8 cellular contexts compared by ENCODE assay signal in the genomic region with DNA sequence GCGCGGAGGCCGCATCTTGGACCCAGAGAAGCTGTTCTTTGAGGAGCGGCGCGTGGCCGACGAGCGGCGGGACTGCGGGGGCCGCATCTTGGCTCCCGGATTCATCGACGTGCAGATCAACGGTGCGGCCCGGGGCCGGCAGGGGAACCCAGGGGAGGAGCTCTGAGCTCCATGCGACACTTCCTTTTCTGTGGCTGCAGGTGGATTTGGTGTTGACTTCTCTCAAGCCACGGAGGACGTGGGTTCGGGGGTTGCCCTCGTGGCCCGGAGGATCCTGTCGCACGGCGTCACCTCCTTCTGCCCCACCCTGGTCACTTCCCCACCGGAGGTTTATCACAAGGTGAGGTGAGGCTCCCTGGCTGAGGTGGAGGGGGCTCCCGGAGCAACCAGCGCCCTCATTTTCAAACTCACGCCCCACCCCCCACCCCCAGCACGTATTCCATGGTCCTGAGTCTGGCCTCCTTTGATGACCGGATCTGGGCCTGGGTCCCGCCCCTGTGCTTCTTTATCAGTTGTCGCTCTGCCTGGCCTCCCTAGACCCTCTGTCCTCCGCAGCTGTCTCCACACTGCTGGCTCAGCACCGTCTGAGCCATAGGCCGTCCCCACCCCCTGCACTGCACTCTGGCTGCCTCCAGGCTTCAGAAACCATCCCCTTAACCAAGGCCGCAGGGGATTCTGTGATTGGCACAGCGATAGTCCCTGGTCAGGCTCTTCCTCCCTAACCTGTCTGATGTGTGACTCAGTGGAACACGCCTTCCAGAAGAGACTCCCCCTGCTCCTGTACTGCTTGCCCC. TPM values are rescaled to one million over a fixed set of nuclear protein-coding genes. Genes with fewer than 3 reads are reported as not detected.
DNase-seq lines count a peak whose midpoint lies in the region; ATAC-seq and TF ChIP-seq lines count a peak whose summit lies in the region.

No MANE protein-coding gene starts in this region.

- TF ChIP-seq POLR2A in tibial nerve (IDR thresholded peaks at IDR 0.05), result no peak

- DNase-seq in CD4-positive, CD25-positive, alpha-beta regulatory T cell, result peak; percentile 67 to 88 (median 83)
- DNase-seq in WTC11 (ENCODE audit: low spot score) (no peak), mesothelial cell of epicardium (ENCODE audit: low spot score in 2 of 2, unreplicated experiment in 2 of 2) (no peak), tibial nerve (ENCODE audit: low spot score in 2 of 2) (no peak), LoVo (ENCODE audit: low spot score) (no peak), NCI-H2171 (lab: John Stamatoyannopoulos, UW) (no peak)
- DNase-seq in effector CD4-positive, alpha-beta T cell, result peak; percentile 58

- POLR2A ChIA-PET in WTC11 (lab: Charles Lee), result interaction anchor here (0.6 to 3.7 kb wide), 6 partner anchors 11 to 366 kb away, joined by 3 to 17 read pairs (median 4); a partner anchor contains a TSS

- H3K4me1 Mint-ChIP-seq in CD4-positive, CD25-positive, alpha-beta regulatory T cell, result peaks cover 20 to 64% (median 32%) of the 10 kb centered on the region in 4 donors
- peaks cover 19% of the 10 kb centered on the region for H3K4me1 Mint-ChIP-seq in WTC11
- H3K4me1 Mint-ChIP-seq in mesothelial cell of epicardium, result peaks cover 27% of the 10 kb centered on the region

- ATAC-seq in CD4-positive, CD25-positive, alpha-beta regulatory T cell (ENCODE audit: low read depth in 2 of 2), result peak; percentile 73 to 81
- ATAC-seq in HG02885 (IDR thresholded peaks at IDR 0.05; ENCODE audit: poor library complexity, unreplicated experiment), result peak; percentile 25
- ATAC-seq in WTC11, result peak; percentile 55

- WGBS in tibial nerve, 2 donors, result 32 to 38% methylated on average over 22 to 34 of the region's 42 CpGs

- H3K4me3 ChIP-seq in CD4-positive, CD25-positive, alpha-beta regulatory T cell (ENCODE audit: low read depth, low read length), result peak overlapping the region; percentile 52
- peak overlapping the region; percentile 40 to 75 (median 59) for H3K4me3 ChIP-seq in tibial nerve

- H3K36me3 Mint-ChIP-seq in CD4-positive, CD25-positive, alpha-beta regulatory T cell, result peaks cover 15% of the 10 kb centered on the region
- H3K36me3 Mint-ChIP-seq in WTC11 (peaks cover 8% of the 10 kb centered on the region), mesothelial cell of epicardium (peaks cover 8% of the 10 kb centered on the region)

- TF ChIP-seq CTCF in WTC11 (IDR thresholded peaks at IDR 0.05), result no peak
- no peak for TF ChIP-seq CTCF in mesothelial cell of epicardium (IDR thresholded peaks at IDR 0.05; ENCODE audit: unreplicated experiment)
- no peak for TF ChIP-seq CTCF in tibial nerve (IDR thresholded peaks at IDR 0.05)

- peaks cover 7% of the 10 kb centered on the region for H3K27me3 Mint-ChIP-seq in CD4-positive, CD25-positive, alpha-beta regulatory T cell
- H3K27me3 Mint-ChIP-seq in WTC11 (ENCODE audit: low read depth) (no peaks in the 10 kb centered on the region), mesothelial cell of epicardium (ENCODE audit: low read depth) (no peaks in the 10 kb centered on the region)

- H3K36me3 ChIP-seq in CD4-positive, CD25-positive, alpha-beta regulatory T cell (ENCODE audit: control insufficient read depth, insufficient read depth, low read length), result peaks cover 29% of the 10 kb centered on the region
- peaks cover 0 to 54% (median 7%) of the 10 kb centered on the region in 3 donors for H3K36me3 ChIP-seq in tibial nerve

- no peak for TF ChIP-seq EP300 in tibial nerve (IDR thresholded peaks at IDR 0.05)

- CTCF ChIA-PET in WTC11 (lab: Charles Lee), result interaction anchor here (0.7 to 2.1 kb wide), 6 partner anchors 10 to 326 kb away, joined by 3 to 13 read pairs (median 5); a partner anchor contains a TSS

- peak overlapping the region; percentile 91 to 96 (median 94) for H3K4me3 Mint-ChIP-seq in CD4-positive, CD25-positive, alpha-beta regulatory T cell
- H3K4me3 Mint-ChIP-seq in WTC11, result peak overlapping the region; percentile 75
- H3K4me3 Mint-ChIP-seq in mesothelial cell of epicardium, result peak overlapping the region; percentile 77

- peak overlapping the region; percentile 85 for H3K27ac ChIP-seq in CD4-positive, CD25-positive, alpha-beta regulatory T cell (ENCODE audit: insufficient read depth, low read length, poor library complexity, severe bottlenecking)
- H3K27ac ChIP-seq in tibial nerve, result peak overlapping the region; percentile 34 to 99 (median 76)

- peaks cover 0 to 7% (median 0%) of the 10 kb centered on the region in 7 donors for H3K9me3 Mint-ChIP-seq in CD4-positive, CD25-positive, alpha-beta regulatory T cell
- H3K9me3 Mint-ChIP-seq in WTC11 (no peaks in the 10 kb centered on the region), mesothelial cell of epicardium (no peaks in the 10 kb centered on the region)

- H3K27me3 ChIP-seq in CD4-positive, CD25-positive, alpha-beta regulatory T cell (ENCODE audit: control insufficient read depth, insufficient read depth, low read length), result no peaks in the 10 kb centered on the region
- no peaks in the 10 kb centered on the region for H3K27me3 ChIP-seq in tibial nerve

- peak overlapping the region; percentile 97 to 98 (median 98) for H3K27ac Mint-ChIP-seq in CD4-positive, CD25-positive, alpha-beta regulatory T cell
- peak overlapping the region; percentile 70 for H3K27ac Mint-ChIP-seq in WTC11
- H3K27ac Mint-ChIP-seq in mesothelial cell of epicardium, result peak overlapping the region; percentile 89

- no peaks in the 10 kb centered on the region for H3K9me3 ChIP-seq in CD4-positive, CD25-positive, alpha-beta regulatory T cell (ENCODE audit: control insufficient read depth in 2 of 2, low read length in 2 of 2)
- no peaks in the 10 kb centered on the region for H3K9me3 ChIP-seq in tibial nerve

- H3K4me1 ChIP-seq in CD4-positive, CD25-positive, alpha-beta regulatory T cell (ENCODE audit: control insufficient read depth, insufficient read depth, low read length, poor library complexity, severe bottlenecking), result peaks cover 46% of the 10 kb centered on the region
- peaks cover 0 to 54% (median 48%) of the 10 kb centered on the region in 4 donors for H3K4me1 ChIP-seq in tibial nerve

TF ChIP-seq in WTC11, 78 proteins besides CTCF, POLR2A, EP300 and RAD21:
- TF ChIP-seq FOXJ3 (CRISPR knock-in tag; IDR thresholded peaks at IDR 0.05; ENCODE audit: borderline replicate concordance), result no peak

RNA-seq across cellular contexts. Expression of a gene that starts 0.8 kb away (rescaled TPM):
- total RNA-seq in CD4-positive, CD25-positive, alpha-beta regulatory T cell, result 239 TPM
- polyA plus RNA-seq in CD4-positive, CD25-positive, alpha-beta regulatory T cell, result 10 to 100 TPM; 18.3 to 19.5 (median 18.7) TPM
- 60.1 to 70.9 TPM (median 60.3 TPM) in 3 replicates for total RNA-seq in WTC11 (2021)
- 46.3 to 47.2 TPM (median 46.4 TPM) in 3 replicates for total RNA-seq in mesothelial cell of epicardium
- total RNA-seq in tibial nerve, result 10 to 100 TPM; 40.4 to 64.5 (median 55.2) TPM

RNA-seq across cellular contexts. Expression of a gene that starts 7.2 kb away (rescaled TPM):
- 188 TPM for total RNA-seq in CD4-positive, CD25-positive, alpha-beta regulatory T cell
- polyA plus RNA-seq in CD4-positive, CD25-positive, alpha-beta regulatory T cell, result 10 to 100 TPM; 62.1 to 83.4 (median 68.6) TPM
- total RNA-seq in WTC11 (2021) (193 to 212 TPM (median 193 TPM) in 3 replicates), mesothelial cell of epicardium (143 to 151 TPM (median 149 TPM) in 3 replicates), tibial nerve (10 to 100 TPM; 48.1 to 73.0 (median 61.1) TPM)

RNA-seq across cellular contexts. Expression of a gene that starts 10.2 kb away (rescaled TPM):
- total RNA-seq in CD4-positive, CD25-positive, alpha-beta regulatory T cell, result 0.27 TPM
- 1 to 10 TPM; 3.0 to 3.8 (median 3.7) TPM for polyA plus RNA-seq in CD4-positive, CD25-positive, alpha-beta regulatory T cell
- total RNA-seq in WTC11 (2021) (0.14 to 0.32 TPM (median 0.15 TPM) in 3 replicates), mesothelial cell of epicardium (0.75 to 1.7 TPM (median 1.1 TPM) in 3 replicates), tibial nerve (not detected)

RNA-seq across cellular contexts. Expression of a gene that starts 16.8 kb away (rescaled TPM):
- total RNA-seq in CD4-positive, CD25-positive, alpha-beta regulatory T cell, result 57.4 TPM
- polyA plus RNA-seq in CD4-positive, CD25-positive, alpha-beta regulatory T cell, result 10 to 100 TPM; 28.0 to 33.7 (median 30.2) TPM
- total RNA-seq in WTC11 (2021) (25.4 to 31.4 TPM (median 29.6 TPM) in 3 replicates), mesothelial cell of epicardium (40.4 to 44.6 TPM (median 42.7 TPM) in 3 replicates), tibial nerve (10 to 100 TPM; 28.6 to 41.7 (median 32.4) TPM)

RNA-seq across cellular contexts. Expression of a gene that starts 46.1 kb away (rescaled TPM):
- total RNA-seq in CD4-positive, CD25-positive, alpha-beta regulatory T cell, result 5.8 TPM
- 1 to 10 TPM in 3 of 4 donors, under 1 TPM in 1; 0.84 to 1.6 (median 1.2) TPM for polyA plus RNA-seq in CD4-positive, CD25-positive, alpha-beta regulatory T cell
- 17.3 to 21.0 TPM (median 17.8 TPM) in 3 replicates for total RNA-seq in WTC11 (2021)
- 24.2 to 25.0 TPM (median 24.7 TPM) in 3 replicates for total RNA-seq in mesothelial cell of epicardium
- 10 to 100 TPM; 12.0 to 18.3 (median 16.3) TPM for total RNA-seq in tibial nerve

Comparison
In these comparisons a context has a peak if more than half of its experiments do, and no peak if none do; other contexts are left out.
1. ATAC-seq: peak in every context shown above with its lines; median percentile 77 in CD4-positive, CD25-positive, alpha-beta regulatory T cell; 55 in WTC11; 25 in HG02885.
2. DNase-seq: peak in CD4-positive, CD25-positive, alpha-beta regulatory T cell (3 of 3) and effector CD4-positive, alpha-beta T cell (single experiment); none in WTC11 (single experiment), mesothelial cell of epicardium (0 of 2), tibial nerve (0 of 2), LoVo (single experiment) and NCI-H2171 (single experiment).
3. Peak in every context shown above with its lines, with median percentiles within 50 percentile points of each other: H3K27ac Mint-ChIP-seq and H3K4me3 Mint-ChIP-seq.